8 cellular contexts compared by ENCODE assay signal in genomic region chr10:17200035-17200884, GRCh38. TPM values are rescaled to one million over a fixed set of nuclear protein-coding genes. Genes with fewer than 3 reads are reported as not detected.
A peak's percentile ranks its signal among the peaks of the same experiment; 100 is the strongest.
DNase-seq lines count a peak whose midpoint lies in the region; ATAC-seq and TF ChIP-seq lines count a peak whose summit lies in the region.

No MANE protein-coding gene starts in this region.

- peak overlapping the region; percentile 98 to 99 for H3K27ac ChIP-seq in SK-N-SH (ENCODE audit: low read depth in 2 of 2, low read length in 1 of 2)
- H3K27ac ChIP-seq in esophagus muscularis mucosa (replicated peaks in 1 of 4), result peak overlapping the region; percentile 91 to 96 (median 94)
- peak overlapping the region; percentile 88 to 89 for H3K27ac ChIP-seq in prostate gland

- H3K36me3 ChIP-seq in SK-N-SH (replicated peaks in 1 of 2; ENCODE audit: control insufficient read depth in 1 of 2, insufficient read depth in 2 of 2, low read length in 1 of 2), result no peaks in the 10 kb centered on the region
- no peaks in the 10 kb centered on the region for H3K36me3 ChIP-seq in esophagus muscularis mucosa
- no peaks in the 10 kb centered on the region for H3K36me3 ChIP-seq in prostate gland

- H3K9me3 ChIP-seq in SK-N-SH, result no peaks in the 10 kb centered on the region
- no peaks in the 10 kb centered on the region for H3K9me3 ChIP-seq in esophagus muscularis mucosa
- no peaks in the 10 kb centered on the region for H3K9me3 ChIP-seq in prostate gland

- no peaks in the 10 kb centered on the region for H3K27me3 Mint-ChIP-seq in activated CD8-positive, alpha-beta memory T cell treated with anti-CD3 and anti-CD28 coated beads, Interleukin-2, amount 10 ng/mL, durations not matched to agents 7 days and 5 days

- peak overlapping the region; percentile 87 for H3K4me2 ChIP-seq in SK-N-SH

- TF ChIP-seq POLR2A in esophagus muscularis mucosa (IDR thresholded peaks at IDR 0.05; ENCODE audit: low read depth) (no peak), prostate gland (IDR thresholded peaks at IDR 0.05) (no peak)

- H3K4me1 ChIP-seq in SK-N-SH (ENCODE audit: control insufficient read depth in 1 of 2, insufficient read depth in 2 of 2, low read depth in 1 of 2, low read length in 1 of 2) (peaks cover 9 to 16% of the 10 kb centered on the region in 2 experiments; a peak in 3 of 4 replicates), esophagus muscularis mucosa (peaks cover 13 to 24% (median 20%) of the 10 kb centered on the region in 4 donors), prostate gland (replicated peaks) (no peaks in the 10 kb centered on the region)

- peak overlapping the region; percentile 97 for H3K9ac ChIP-seq in SK-N-SH

- TF ChIP-seq CTCF in SK-N-SH (IDR thresholded peaks at IDR 0.05), result no peak
- no peak for TF ChIP-seq CTCF in esophagus muscularis mucosa (IDR thresholded peaks at IDR 0.05)
- TF ChIP-seq CTCF in prostate gland (IDR thresholded peaks at IDR 0.05), result peak in 1 of 4 experiments; percentile 6

- peaks cover 41% of the 10 kb centered on the region for H3K79me2 ChIP-seq in SK-N-SH (ENCODE audit: insufficient read depth)

- H3K4me1 Mint-ChIP-seq in activated CD8-positive, alpha-beta memory T cell treated with anti-CD3 and anti-CD28 coated beads, Interleukin-2, amount 10 ng/mL, durations not matched to agents 7 days and 5 days, result peaks cover 46% of the 10 kb centered on the region

- H2AFZ ChIP-seq in SK-N-SH (ENCODE audit: low read depth), result 0 out of 2 replicates have a peak overlapping the region, but pooled peaks have one; percentile 75

- no peaks in the 10 kb centered on the region for H4K20me1 ChIP-seq in SK-N-SH (ENCODE audit: insufficient read depth)

- intact Hi-C loops in esophagus muscularis mucosa (cut with DNase I) (loop anchor here (2.0 kb wide), 1 partner anchor 31 kb away; no protein-coding TSS in a partner anchor), prostate gland (cut with DNase I) (no loop called here)

- no peaks in the 10 kb centered on the region for H3K9me2 ChIP-seq in SK-N-SH

- peaks cover 4% of the 10 kb centered on the region for H3K36me3 Mint-ChIP-seq in activated CD8-positive, alpha-beta memory T cell treated with anti-CD3 and anti-CD28 coated beads, Interleukin-2, amount 10 ng/mL, durations not matched to agents 7 days and 5 days

- H3K27ac Mint-ChIP-seq in activated CD8-positive, alpha-beta memory T cell treated with anti-CD3 and anti-CD28 coated beads, Interleukin-2, amount 10 ng/mL, durations not matched to agents 7 days and 5 days, result peak overlapping the region; percentile 87

- no peaks in the 10 kb centered on the region for H3K9me3 Mint-ChIP-seq in activated CD8-positive, alpha-beta memory T cell treated with anti-CD3 and anti-CD28 coated beads, Interleukin-2, amount 10 ng/mL, durations not matched to agents 7 days and 5 days (ENCODE audit: low read depth)

- WGBS in SK-N-SH (ENCODE audit: low lambda C conversion rate), result 29% methylated on average over 10 of the region's 10 CpGs
- WGBS in esophagus muscularis mucosa, result 30% methylated on average over 10 of the region's 10 CpGs
- WGBS in prostate gland, result 9% methylated on average over 10 of the region's 10 CpGs

- H3K27me3 ChIP-seq in SK-N-SH (ENCODE audit: insufficient read depth) (no peaks in the 10 kb centered on the region), esophagus muscularis mucosa (no peaks in the 10 kb centered on the region), prostate gland (replicated peaks; ENCODE audit: insufficient read depth) (no peaks in the 10 kb centered on the region)

- H3K4me3 Mint-ChIP-seq in activated CD8-positive, alpha-beta memory T cell treated with anti-CD3 and anti-CD28 coated beads, Interleukin-2, amount 10 ng/mL, durations not matched to agents 7 days and 5 days, result peak overlapping the region; percentile 93

- CTCF ChIA-PET in activated CD8-positive, alpha-beta memory T cell treated with anti-CD3 and anti-CD28 coated beads, Interleukin-2, amount 10 ng/mL, durations not matched to agents 7 days and 5 days (lab: Charles Lee), result interaction anchor here (0.6 to 3.2 kb wide), 10 partner anchors 12 to 358 kb away, joined by 3 to 36 read pairs (median 4); partner anchors contain the start of gene VIM
- CTCF ChIA-PET in SK-N-SH (lab: Yijun Ruan, JAX), result interaction anchor here (1.2 to 2.3 kb wide), 6 partner anchors 12 to 358 kb away, joined by 3 to 9 read pairs (median 6); no protein-coding TSS in a partner anchor

- TF ChIP-seq EP300 in SK-N-SH (IDR thresholded peaks at IDR 0.05; ENCODE audit: borderline replicate concordance in 1 of 2, low read depth in 1 of 2, low read length in 1 of 2) (no peak), esophagus muscularis mucosa (IDR thresholded peaks at IDR 0.05) (no peak)

- H3F3A ChIP-seq in SK-N-SH (replicated peaks; ENCODE audit: insufficient read depth), result peaks cover 29% of the 10 kb centered on the region

- no peak for ATAC-seq in activated CD8-positive, alpha-beta memory T cell treated with anti-CD3 and anti-CD28 coated beads, Interleukin-2, amount 10 ng/mL, durations not matched to agents 7 days and 5 days

- H3K4me3 ChIP-seq in SK-N-SH (ENCODE audit: low read depth in 2 of 2, low read length in 1 of 2) (peak overlapping the region; percentile 64 to 76), esophagus muscularis mucosa (peak overlapping the region; percentile 68 to 84 (median 80)), prostate gland (peak overlapping the region; percentile 66 to 70)

- POLR2A ChIA-PET in SK-N-SH (lab: Yijun Ruan, JAX), result interaction anchor here (0.6 to 1.6 kb wide), 4 partner anchors 29 to 1459 kb away, joined by 3 to 13 read pairs (median 4); no protein-coding TSS in a partner anchor

- no peak for DNase-seq in activated CD8-positive, alpha-beta memory T cell treated with anti-CD3 and anti-CD28 coated beads, Interleukin-2, amount 10 ng/mL, durations not matched to agents 7 days and 5 days
- no peak for DNase-seq in activated CD8-positive, alpha-beta memory T cell treated with anti-CD3 and anti-CD28 coated beads, Interleukin-2, amount 50 U/mL, for 4 hours
- DNase-seq in SK-N-SH, result no peak
- DNase-seq in esophagus muscularis mucosa (ENCODE audit: extremely low spot score), result no peak
- no peak for DNase-seq in prostate gland (ENCODE audit: low spot score)
- DNase-seq in retina, result no peak
- no peak for DNase-seq in NCI-H2171 (lab: John Stamatoyannopoulos, UW)
- no peak for DNase-seq in NCI-H2227 (lab: John Stamatoyannopoulos, UW; ENCODE audit: unreplicated experiment)

- TF ChIP-seq RAD21 in SK-N-SH (IDR thresholded peaks at IDR 0.05; ENCODE audit: low read length), result no peak

TF ChIP-seq in SK-N-SH, 30 proteins besides CTCF, POLR2A, EP300 and RAD21 (continues in another document):
- TF ChIP-seq NRF1 (IDR thresholded peaks at IDR 0.05; ENCODE audit: low read depth, low read length) (no peak), CHD2 (IDR thresholded peaks at IDR 0.05; ENCODE audit: low read length, partially characterized antibody) (no peak), TAF1 (IDR thresholded peaks at IDR 0.05; ENCODE audit: borderline replicate concordance, low read depth, low read length) (no peak), MEF2A (IDR thresholded peaks at IDR 0.05; ENCODE audit: borderline replicate concordance, low read depth) (no peak), MXI1 (IDR thresholded peaks at IDR 0.05; ENCODE audit: low read depth, low read length) (no peak), POLR2AphosphoS5 (IDR thresholded peaks at IDR 0.05; ENCODE audit: low read depth, low read length) (no peak), FOSL2 (IDR thresholded peaks at IDR 0.05; ENCODE audit: borderline replicate concordance, low read depth) (no peak)
- TF ChIP-seq, protein P1, sequence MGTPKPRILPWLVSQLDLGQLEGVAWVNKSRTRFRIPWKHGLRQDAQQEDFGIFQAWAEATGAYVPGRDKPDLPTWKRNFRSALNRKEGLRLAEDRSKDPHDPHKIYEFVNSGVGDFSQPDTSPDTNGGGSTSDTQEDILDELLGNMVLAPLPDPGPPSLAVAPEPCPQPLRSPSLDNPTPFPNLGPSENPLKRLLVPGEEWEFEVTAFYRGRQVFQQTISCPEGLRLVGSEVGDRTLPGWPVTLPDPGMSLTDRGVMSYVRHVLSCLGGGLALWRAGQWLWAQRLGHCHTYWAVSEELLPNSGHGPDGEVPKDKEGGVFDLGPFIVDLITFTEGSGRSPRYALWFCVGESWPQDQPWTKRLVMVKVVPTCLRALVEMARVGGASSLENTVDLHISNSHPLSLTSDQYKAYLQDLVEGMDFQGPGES (IDR thresholded peaks at IDR 0.05; ENCODE audit: low read depth, low read length), result no peak
- TF ChIP-seq, protein P2, sequence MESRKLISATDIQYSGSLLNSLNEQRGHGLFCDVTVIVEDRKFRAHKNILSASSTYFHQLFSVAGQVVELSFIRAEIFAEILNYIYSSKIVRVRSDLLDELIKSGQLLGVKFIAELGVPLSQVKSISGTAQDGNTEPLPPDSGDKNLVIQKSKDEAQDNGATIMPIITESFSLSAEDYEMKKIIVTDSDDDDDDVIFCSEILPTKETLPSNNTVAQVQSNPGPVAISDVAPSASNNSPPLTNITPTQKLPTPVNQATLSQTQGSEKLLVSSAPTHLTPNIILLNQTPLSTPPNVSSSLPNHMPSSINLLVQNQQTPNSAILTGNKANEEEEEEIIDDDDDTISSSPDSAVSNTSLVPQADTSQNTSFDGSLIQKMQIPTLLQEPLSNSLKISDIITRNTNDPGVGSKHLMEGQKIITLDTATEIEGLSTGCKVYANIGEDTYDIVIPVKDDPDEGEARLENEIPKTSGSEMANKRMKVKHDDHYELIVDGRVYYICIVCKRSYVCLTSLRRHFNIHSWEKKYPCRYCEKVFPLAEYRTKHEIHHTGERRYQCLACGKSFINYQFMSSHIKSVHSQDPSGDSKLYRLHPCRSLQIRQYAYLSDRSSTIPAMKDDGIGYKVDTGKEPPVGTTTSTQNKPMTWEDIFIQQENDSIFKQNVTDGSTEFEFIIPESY (IDR thresholded peaks at IDR 0.05; ENCODE audit: borderline replicate concordance, low read depth), result no peak

RNA-seq across cellular contexts. Expression of gene TRDMT1, which starts 1.2 kb away (rescaled TPM):
- total RNA-seq in activated CD8-positive, alpha-beta memory T cell treated with anti-CD3 and anti-CD28 coated beads, Interleukin-2, amount 10 ng/mL, durations not matched to agents 7 days and 5 days, result 1 to 10 TPM; 7.7 to 9.2 TPM
- 3.1 and 4.1 TPM in 2 replicates for polyA plus RNA-seq in SK-N-SH (2012; rRNA removed)
- polyA plus RNA-seq in SK-N-SH (2012; cell fraction: cytosol; rRNA removed), result 3.7 and 4.0 TPM in 2 replicates
- polyA plus RNA-seq in SK-N-SH (2012; cell fraction: nucleus; rRNA removed), result 3.6 and 8.0 TPM in 2 replicates
- total RNA-seq in esophagus muscularis mucosa (1 to 10 TPM; 4.8 to 5.8 (median 5.5) TPM), prostate gland (1 to 10 TPM; 6.5 to 9.9 TPM)

RNA-seq across cellular contexts. Expression of gene VIM, which starts 27.8 kb away (rescaled TPM):
- 1,000 to 10,000 TPM; 1,771 to 2,143 TPM for total RNA-seq in activated CD8-positive, alpha-beta memory T cell treated with anti-CD3 and anti-CD28 coated beads, Interleukin-2, amount 10 ng/mL, durations not matched to agents 7 days and 5 days
- 4,747 and 5,016 TPM in 2 replicates for polyA plus RNA-seq in SK-N-SH (2012; rRNA removed)
- 4,035 and 4,614 TPM in 2 replicates for polyA plus RNA-seq in SK-N-SH (2012; cell fraction: cytosol; rRNA removed)
- 5,845 and 10,924 TPM in 2 replicates for polyA plus RNA-seq in SK-N-SH (2012; cell fraction: nucleus; rRNA removed)
- total RNA-seq in esophagus muscularis mucosa, result 1,000 to 10,000 TPM; 1,242 to 2,218 (median 1,951) TPM
- total RNA-seq in prostate gland, result 1,000 to 10,000 TPM in 1 of 2 donors, 100 to 1,000 TPM in 1; 293 to 1,683 TPM
